In genomic region chr13:45630791-45631190, GRCh38 we compare ENCODE assay signal across 27 cellular contexts. TPM values are rescaled to one million over a fixed set of nuclear protein-coding genes. Genes with fewer than 3 reads are reported as not detected.
"Had no signal": no experiment of that assay in that cellular context is flagged by ENCODE, and none has a peak within 500 bp of the region (broad histone marks: within the 10 kb centered on the region; RNA-seq: fewer than 3 reads in every experiment).

No MANE protein-coding gene starts in this region.

- H3K4me3 ChIP-seq: cardiac muscle cell, esophagus muscularis mucosa, lower lobe of right lung, tibial nerve, uterus had no signal

- H3K27me3 Mint-ChIP-seq: dendritic cell treated with granulocyte-macrophage colony-stimulating factor and Interleukin-4, amounts not matched to agents 40 ng/mL and 50 ng/mL, for 4 days had no signal

- H3K27me3 ChIP-seq: cardiac muscle cell, tibial nerve, uterus had no signal

- H3K9me3 Mint-ChIP-seq: dendritic cell treated with granulocyte-macrophage colony-stimulating factor and Interleukin-4, amounts not matched to agents 40 ng/mL and 50 ng/mL, for 4 days had no signal

- H3K4me3 Mint-ChIP-seq: dendritic cell treated with granulocyte-macrophage colony-stimulating factor and Interleukin-4, amounts not matched to agents 40 ng/mL and 50 ng/mL, for 4 days; nephron had no signal

- FAIRE-seq: astrocyte had no signal

- ATAC-seq: left colon; lower lobe of right lung; stimulated activated naive CD8-positive, alpha-beta T cell treated with anti-CD3 and anti-CD28 coated beads, Interleukin-15, Interleukin-2, amounts not matched to agents 100 U/mL and 50 U/mL, for 24 hours had no signal

- H3K27ac ChIP-seq: cardiac muscle cell, esophagus muscularis mucosa, lower lobe of right lung, tibial nerve, uterus, VCaP had no signal

- H3K9me3 ChIP-seq: esophagus muscularis mucosa, lower lobe of right lung, tibial nerve, uterus had no signal

- H3K4me1 ChIP-seq: esophagus muscularis mucosa, lower lobe of right lung, tibial nerve, uterus had no signal

- H3K27ac Mint-ChIP-seq: dendritic cell treated with granulocyte-macrophage colony-stimulating factor and Interleukin-4, amounts not matched to agents 40 ng/mL and 50 ng/mL, for 4 days; nephron had no signal

- DNase-seq: activated CD4-positive, alpha-beta T cell treated with anti-CD3 and anti-CD28 coated beads, Interleukin-2, amount 50 U/mL, for 1 hour; activated CD4-positive, CD25-positive, alpha-beta regulatory T cell treated with anti-CD3 and anti-CD28 coated beads, Interleukin-2, amount 50 U/mL, for 72 hours; activated CD8-positive, alpha-beta memory T cell treated with anti-CD3 and anti-CD28 coated beads for 24 hours; activated CD8-positive, alpha-beta memory T cell treated with anti-CD3 and anti-CD28 coated beads, Interleukin-2, amount 50 U/mL, for 48 hours; activated effector memory CD4-positive, alpha-beta T cell treated with anti-CD3 and anti-CD28 coated beads, Interleukin-2, amount 50 U/mL, for 16 hours; activated naive CD4-positive, alpha-beta T cell treated with anti-CD3 and anti-CD28 coated beads, Interleukin-2, amount 50 U/mL, for 16 hours; activated T-cell treated with anti-CD3 and anti-CD28 coated beads, Interleukin-2, amount 50 U/mL, for 48 hours; effector CD8-positive, alpha-beta T cell; left colon; lower lobe of right lung; nucleus accumbens; retina; stimulated activated CD4-positive, alpha-beta T cell treated with anti-CD3 and anti-CD28 coated beads, Interleukin-12 subunit alpha, Interleukin-12 subunit beta, amount 100 ng/mL, for 4 hours; stimulated activated CD4-positive, alpha-beta T cell treated with anti-CD3 and anti-CD28 coated beads, Interleukin-1b, Interleukin-23, amount 100 ng/mL, for 48 hours; stimulated activated CD8-positive, alpha-beta memory T cell treated with anti-CD3 and anti-CD28 coated beads, Interleukin-4, amount 100 ng/mL, for 48 hours; stimulated activated naive CD8-positive, alpha-beta T cell treated with anti-CD3 and anti-CD28 coated beads, Interleukin-15, Interleukin-2, amounts not matched to agents 100 U/mL and 50 U/mL, for 24 hours; substantia nigra; uterus had no signal

RNA-seq across cellular contexts. Expression of gene ERICH6B, which starts 15.3 kb away (rescaled TPM):
- total RNA-seq: astrocyte; cardiac muscle cell; chondrocyte; esophagus muscularis mucosa; left colon; lower lobe of right lung; T-helper 1 cell treated with Interleukin-12 subunit alpha and Interleukin-12 subunit beta and Interleukin-4 antibody, amounts not matched to agents 30 ng/mL and 1 ng/mL, for 36 hours; tibial nerve; uterus had no signal
